ENCODE assay signal across 9 cellular contexts in genomic region chr3:29282431-29283296, GRCh38. TPM values are rescaled to one million over a fixed set of nuclear protein-coding genes. Genes with fewer than 3 reads are reported as not detected.
DNase-seq lines count a peak whose midpoint lies in the region; ATAC-seq and TF ChIP-seq lines count a peak whose summit lies in the region.
"Had no signal": no experiment of that assay in that cellular context is flagged by ENCODE, and none has a peak within 500 bp of the region (broad histone marks: within the 10 kb centered on the region; RNA-seq: fewer than 3 reads in every experiment).

No MANE protein-coding gene starts in this region.

- peaks cover 15% of the 10 kb centered on the region for H3K27me3 Mint-ChIP-seq in progenitor cell of endocrine pancreas

- H3K36me3 Mint-ChIP-seq in progenitor cell of endocrine pancreas (ENCODE audit: insufficient read depth): no peaks in the 10 kb centered on the region

- peaks cover 37% of the 10 kb centered on the region for H3K4me1 Mint-ChIP-seq in progenitor cell of endocrine pancreas (ENCODE audit: low read depth)

- H3K27ac Mint-ChIP-seq in progenitor cell of endocrine pancreas: peak overlapping the region; percentile 70

- H3K4me2 ChIP-seq in OCI-LY3 (ENCODE audit: low read length): peak overlapping the region; percentile 90
- H3K4me2 ChIP-seq: KMS-11 had no signal

- ATAC-seq in HG02885 (IDR thresholded peaks at IDR 0.05; ENCODE audit: poor library complexity, unreplicated experiment): no peak
- ATAC-seq in HG03571 (IDR thresholded peaks at IDR 0.05; ENCODE audit: unreplicated experiment): no peak

- H3K79me2 ChIP-seq in OCI-LY3 (ENCODE audit: low read length): no peaks in the 10 kb centered on the region

- peaks cover 56% of the 10 kb centered on the region for H3K4me1 ChIP-seq in OCI-LY3 (ENCODE audit: low read length)

- no peaks in the 10 kb centered on the region for H3K36me3 ChIP-seq in OCI-LY3 (replicated peaks; ENCODE audit: low read depth, low read length)

- H4K20me1 ChIP-seq in OCI-LY3 (ENCODE audit: insufficient read depth, low read length): no peaks in the 10 kb centered on the region

- no peaks in the 10 kb centered on the region for H3K9me3 ChIP-seq in OCI-LY3 (ENCODE audit: insufficient read depth, low read length)

- peak overlapping the region; percentile 1; the same call in 1 of the 2 replicates for H3K9ac ChIP-seq in OCI-LY3 (ENCODE audit: low read length)
- H3K9ac ChIP-seq: KMS-11 had no signal

- no peaks in the 10 kb centered on the region for H3K9me3 Mint-ChIP-seq in progenitor cell of endocrine pancreas (ENCODE audit: low read depth)

- peak overlapping the region; percentile 77 for H3K4me3 Mint-ChIP-seq in progenitor cell of endocrine pancreas (ENCODE audit: low read depth)

- no peak overlapping the region for H2AFZ ChIP-seq in OCI-LY3 (ENCODE audit: low read depth, low read length)

- H3K4me3 ChIP-seq in OCI-LY3 (ENCODE audit: low read length): peak overlapping the region; percentile 75
- peak overlapping the region; percentile 65 for H3K4me3 ChIP-seq in epithelial cell of proximal tubule (ENCODE audit: low read depth, low read length)

- TF ChIP-seq CTCF in OCI-LY3 (IDR thresholded peaks at IDR 0.05; ENCODE audit: low read depth, low read length) (no peak), epithelial cell of proximal tubule (conservative IDR thresholded peaks at IDR 0.05; ENCODE audit: low read depth, low read length) (no peak), progenitor cell of endocrine pancreas (IDR thresholded peaks at IDR 0.05; ENCODE audit: unreplicated experiment) (no peak)

- peaks cover 43% of the 10 kb centered on the region for H3K27me3 ChIP-seq in OCI-LY3 (ENCODE audit: low read depth, low read length)

- H3K27ac ChIP-seq in OCI-LY3 (ENCODE audit: low read length): no peak overlapping the region
- H3K27ac ChIP-seq: KMS-11 had no signal

- DNase-seq in EL (peak; percentile 64), epithelial cell of proximal tubule (ENCODE audit: low read depth) (no peak), progenitor cell of endocrine pancreas (ENCODE audit: low spot score, unreplicated experiment) (no peak)
- no peak for DNase-seq in stimulated activated CD4-positive, alpha-beta T cell treated with anti-CD3 and anti-CD28 coated beads, Interleukin-4, amount 100 ng/mL, for 24 hours
- DNase-seq in stimulated activated CD4-positive, alpha-beta T cell treated with anti-CD3 and anti-CD28 coated beads, Interleukin-4, amount 100 ng/mL, for 1 hour: no peak

RNA-seq across cellular contexts. Expression of gene RBMS3, which starts 1.8 kb away (rescaled TPM):
- total RNA-seq in epithelial cell of proximal tubule: 7.7 and 13.2 TPM in 2 replicates
- 3.8 and 5.1 TPM in 2 replicates for total RNA-seq in progenitor cell of endocrine pancreas
